8 cellular contexts compared by ENCODE assay signal in genomic region chr9:101530076-101530711, GRCh38. TPM values are rescaled to one million over a fixed set of nuclear protein-coding genes. Genes with fewer than 3 reads are reported as not detected.
DNase-seq lines count a peak whose midpoint lies in the region; ATAC-seq and TF ChIP-seq lines count a peak whose summit lies in the region.

No MANE protein-coding gene starts in this region.

- TF ChIP-seq CTCF in activated B cell treated with CpG ODN at 0.5 μM for 24 hours (IDR thresholded peaks at IDR 0.05) (peak; percentile 45), left lung (IDR thresholded peaks at IDR 0.05) (peak; percentile 75 to 88)

- DNase-seq in AG20443 (ENCODE audit: low spot score) (peak; percentile 79), NCI-H345 (lab: John Stamatoyannopoulos, UW) (peak; percentile 74), activated B cell treated with CpG ODN at 0.5 μM for 24 hours (peak; percentile 44), left lung (peak; percentile 38 to 49)
- peak; percentile 45 to 46 for DNase-seq in central memory CD8-positive, alpha-beta T cell (ENCODE audit: low spot score in 2 of 2)
- DNase-seq in stimulated activated CD4-positive, alpha-beta T cell treated with anti-CD3 and anti-CD28 coated beads, TNF-alpha, amount 100 ng/mL, for 4 hours (ENCODE audit: low read depth in 3 of 3): peak; percentile 15 to 52 (median 43)

- no peak overlapping the region for H3K4me3 Mint-ChIP-seq in activated B cell treated with CpG ODN at 0.5 μM for 24 hours
- H3K4me3 Mint-ChIP-seq in central memory CD8-positive, alpha-beta T cell: no peak overlapping the region

- peaks cover 0 to 4% of the 10 kb centered on the region in 2 donors for H3K27me3 ChIP-seq in left lung

- H3K36me3 ChIP-seq in left lung: no peaks in the 10 kb centered on the region

- H3K27me3 Mint-ChIP-seq in activated B cell treated with CpG ODN at 0.5 μM for 24 hours: peaks cover 11% of the 10 kb centered on the region
- H3K27me3 Mint-ChIP-seq in central memory CD8-positive, alpha-beta T cell: peaks cover 3% of the 10 kb centered on the region

- H3K4me3 ChIP-seq in left lung: no peak overlapping the region

- no peak overlapping the region for H3K27ac ChIP-seq in left lung

- intact Hi-C loops in activated B cell treated with CpG ODN at 0.5 μM for 24 hours (cut with micrococcal nuclease): loop anchor here (1.0 to 10.0 kb wide), 4 partner anchors 71 to 933 kb away; no protein-coding TSS in a partner anchor
- intact Hi-C loops in left lung (cut with DNase I): no loop called here

- peaks cover 11% of the 10 kb centered on the region for H3K36me3 Mint-ChIP-seq in activated B cell treated with CpG ODN at 0.5 μM for 24 hours (ENCODE audit: low read depth)
- peaks cover 11% of the 10 kb centered on the region for H3K36me3 Mint-ChIP-seq in central memory CD8-positive, alpha-beta T cell (ENCODE audit: insufficient read depth)

- CTCF ChIA-PET in activated B cell treated with CpG ODN at 0.5 μM for 24 hours (lab: Charles Lee): interaction anchor here (0.8 to 4.2 kb wide), 8 partner anchors 36 to 143 kb away, joined by 3 to 20 read pairs (median 3); partner anchors contain the start of genes MRPL50 and ZNF189

- peaks cover 21% of the 10 kb centered on the region for H3K4me1 Mint-ChIP-seq in activated B cell treated with CpG ODN at 0.5 μM for 24 hours
- peaks cover 7% of the 10 kb centered on the region for H3K4me1 Mint-ChIP-seq in central memory CD8-positive, alpha-beta T cell

- H3K9me3 ChIP-seq in left lung: no peaks in the 10 kb centered on the region

- H3K27ac Mint-ChIP-seq in activated B cell treated with CpG ODN at 0.5 μM for 24 hours: no peak overlapping the region
- no peak overlapping the region for H3K27ac Mint-ChIP-seq in central memory CD8-positive, alpha-beta T cell (ENCODE audit: low read depth)

- ATAC-seq in GM19023 (IDR thresholded peaks at IDR 0.05; ENCODE audit: unreplicated experiment) (peak; percentile 35), HG03159 (IDR thresholded peaks at IDR 0.05; ENCODE audit: unreplicated experiment) (peak; percentile 45), activated B cell treated with CpG ODN at 0.5 μM for 24 hours (ENCODE audit: low read depth) (peak; percentile 53), left lung (peak; percentile 57)
- ATAC-seq in central memory CD8-positive, alpha-beta T cell (replicated peaks; ENCODE audit: extremely low read depth, poor library complexity, severe bottlenecking): no peak

- POLR2A ChIA-PET in activated B cell treated with CpG ODN at 0.5 μM for 24 hours (lab: Charles Lee): interaction anchor here (0.6 to 1.6 kb wide), 2 partner anchors 125 to 132 kb away, joined by 4 to 5 read pairs; partner anchors contain the start of genes MRPL50 and ZNF189

- peaks cover 6 to 14% of the 10 kb centered on the region in 2 donors for H3K4me1 ChIP-seq in left lung

- H3K9me3 Mint-ChIP-seq in activated B cell treated with CpG ODN at 0.5 μM for 24 hours: no peaks in the 10 kb centered on the region
- no peaks in the 10 kb centered on the region for H3K9me3 Mint-ChIP-seq in central memory CD8-positive, alpha-beta T cell

RNA-seq across cellular contexts. Expression of gene RNF20, which starts 3.5 kb away (rescaled TPM):
- total RNA-seq in activated B cell treated with CpG ODN at 0.5 μM for 24 hours (46.6 and 51.6 TPM in 2 replicates), left lung (10 to 100 TPM; 37.7 to 39.9 TPM)
